Comparison of ENCODE assay signal across 24 cellular contexts in the genomic region with DNA sequence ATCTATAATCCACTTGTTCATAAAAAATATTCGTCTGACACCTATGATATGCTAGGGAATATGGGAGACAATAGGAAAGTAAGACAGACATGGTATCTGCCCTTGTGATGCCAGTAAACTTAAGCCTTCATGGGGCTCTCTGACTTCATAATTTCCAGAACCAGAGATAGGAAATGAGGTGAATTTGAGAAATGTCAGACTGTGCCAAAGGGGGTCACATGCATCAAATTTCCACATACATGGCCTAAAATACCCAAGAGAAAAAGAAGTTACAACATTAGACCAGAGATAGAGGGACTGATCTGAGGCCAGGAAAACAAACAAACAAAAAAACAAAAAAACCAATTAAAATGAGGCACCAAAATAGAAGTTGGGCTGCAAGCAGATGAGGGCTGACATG.
"Had no signal": no experiment of that assay in that cellular context is flagged by ENCODE, and none has a peak within 500 bp of the region (broad histone marks: within the 10 kb centered on the region; RNA-seq: fewer than 3 reads in every experiment).

No MANE protein-coding gene starts in this region.

- H3K27me3 Mint-ChIP-seq: activated CD4-positive, alpha-beta memory T cell treated with anti-CD3 and anti-CD28 coated beads for 36 hours had no signal

- H3K79me2 ChIP-seq: parathyroid adenoma had no signal

- DNase-seq: activated CD4-positive, alpha-beta memory T cell treated with anti-CD3 and anti-CD28 coated beads for 36 hours; activated CD4-positive, alpha-beta T cell treated with anti-CD3 and anti-CD28 coated beads for 48 hours; activated CD8-positive, alpha-beta memory T cell treated with anti-CD3 and anti-CD28 coated beads, Interleukin-2, amount 50 U/mL, for 4 hours; activated gamma-delta T cell; activated naive CD4-positive, alpha-beta T cell treated with anti-CD3 and anti-CD28 coated beads, Interleukin-2, amount 50 U/mL, for 16 hours; activated T-cell treated with anti-CD3 and anti-CD28 coated beads, Interleukin-2, amount 50 U/mL, for 1 hour; dorsolateral prefrontal cortex; effector memory CD4-positive, alpha-beta T cell; gastrocnemius medialis; glutamatergic neuron; left lung; lower lobe of right lung; mucosa of descending colon; nucleus accumbens; stimulated activated CD4-positive, alpha-beta T cell treated with anti-CD3 and anti-CD28 coated beads, Interleukin-15, amount 100 ng/mL, for 24 hours; stimulated activated CD4-positive, alpha-beta T cell treated with anti-CD3 and anti-CD28 coated beads, Interleukin-2, amount 100 ng/mL, for 24 hours; stimulated activated naive B cell treated with anti-CD40 and anti-IgM and Interleukin-4, amounts not matched to agents 10 μg/mL and 1 μg/mL and 100 μg/mL, for 72 hours; T-helper 9 cell; testis; transverse colon; WERI-Rb-1 had no signal

- H3K27ac ChIP-seq: coronary artery, dorsolateral prefrontal cortex, gastrocnemius medialis, left lung, lower lobe of right lung, parathyroid adenoma, right atrium auricular region, testis, transverse colon, WERI-Rb-1 had no signal

- H3K4me3 ChIP-seq: coronary artery, dorsolateral prefrontal cortex, gastrocnemius medialis, left lung, lower lobe of right lung, mucosa of descending colon, right atrium auricular region, testis, transverse colon had no signal

- H2AFZ ChIP-seq: parathyroid adenoma had no signal

- H3K9ac ChIP-seq: parathyroid adenoma had no signal

- H3K27ac Mint-ChIP-seq: activated CD4-positive, alpha-beta memory T cell treated with anti-CD3 and anti-CD28 coated beads for 36 hours; stimulated activated naive B cell treated with anti-CD40 and anti-IgM and Interleukin-4, amounts not matched to agents 10 μg/mL and 1 μg/mL and 100 μg/mL, for 72 hours had no signal

- H3K4me3 Mint-ChIP-seq: activated CD4-positive, alpha-beta memory T cell treated with anti-CD3 and anti-CD28 coated beads for 36 hours; stimulated activated naive B cell treated with anti-CD40 and anti-IgM and Interleukin-4, amounts not matched to agents 10 μg/mL and 1 μg/mL and 100 μg/mL, for 72 hours had no signal

- H3K4me1 ChIP-seq: gastrocnemius medialis, parathyroid adenoma, testis had no signal

- H3K9me3 ChIP-seq: gastrocnemius medialis, left lung, lower lobe of right lung, mucosa of descending colon, right atrium auricular region, testis, transverse colon had no signal

- H3K27me3 ChIP-seq: gastrocnemius medialis, left lung, right atrium auricular region, testis, transverse colon had no signal

- H3K9me3 Mint-ChIP-seq: activated CD4-positive, alpha-beta memory T cell treated with anti-CD3 and anti-CD28 coated beads for 36 hours had no signal

- H3K36me3 ChIP-seq: gastrocnemius medialis, left lung, lower lobe of right lung, right atrium auricular region, transverse colon, WERI-Rb-1 had no signal
